1 cellular context compared by ENCODE assay signal in the genomic region with DNA sequence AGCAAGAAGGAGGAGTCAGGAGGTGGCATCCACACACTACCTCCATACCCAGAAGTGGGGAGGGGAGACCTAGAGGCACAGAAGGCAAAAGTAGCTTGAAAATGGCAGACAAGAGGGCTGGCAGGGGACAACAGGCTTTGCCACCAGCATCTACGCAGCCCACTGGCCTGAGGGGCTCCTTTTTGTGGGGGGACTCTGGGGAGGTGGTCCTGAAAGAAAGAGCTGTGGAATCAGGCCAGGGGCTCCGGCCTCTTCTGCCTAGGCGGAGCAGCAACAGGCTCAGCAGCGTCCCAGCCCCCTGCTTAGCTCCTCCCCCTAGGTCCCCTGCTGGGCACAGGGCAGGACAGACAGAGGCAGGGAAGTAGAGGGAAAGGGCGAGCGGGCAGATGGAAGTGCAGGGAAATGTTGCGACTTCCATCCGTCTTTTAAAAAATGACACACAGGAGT.
TF ChIP-seq lines count a peak whose summit lies in the region.

No MANE protein-coding gene starts in this region.

TF ChIP-seq in A549, 52 proteins besides CTCF, POLR2A, EP300 and RAD21:
- TF ChIP-seq PHF8 (IDR thresholded peaks at IDR 0.05; ENCODE audit: borderline replicate concordance, low read depth) (no peak), EHMT2 (IDR thresholded peaks at IDR 0.05; ENCODE audit: low read depth) (no peak), POLR2AphosphoS2 (conservative IDR thresholded peaks at IDR 0.05; ENCODE audit: low read length) (no peak), FOXS1 (CRISPR knock-in tag; IDR thresholded peaks at IDR 0.05) (no peak), EHF (CRISPR knock-in tag; IDR thresholded peaks at IDR 0.05) (no peak), HEYL (CRISPR knock-in tag; IDR thresholded peaks at IDR 0.05) (no peak), USF2 (IDR thresholded peaks at IDR 0.05) (no peak), CBX2 (IDR thresholded peaks at IDR 0.05; ENCODE audit: borderline replicate concordance, low read depth) (no peak), MAFK (IDR thresholded peaks at IDR 0.05; ENCODE audit: partially characterized antibody) (no peak), JUNB (IDR thresholded peaks at IDR 0.05) (no peak), MYC (IDR thresholded peaks at IDR 0.05; ENCODE audit: borderline replicate concordance, low read length) (no peak), HOXB5 (CRISPR knock-in tag; IDR thresholded peaks at IDR 0.05) (no peak), HOXA7 (CRISPR knock-in tag; IDR thresholded peaks at IDR 0.05) (no peak)
- TF ChIP-seq, protein P1, sequence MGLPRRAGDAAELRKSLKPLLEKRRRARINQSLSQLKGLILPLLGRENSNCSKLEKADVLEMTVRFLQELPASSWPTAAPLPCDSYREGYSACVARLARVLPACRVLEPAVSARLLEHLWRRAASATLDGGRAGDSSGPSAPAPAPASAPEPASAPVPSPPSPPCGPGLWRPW (IDR thresholded peaks at IDR 0.05) = no peak
